ENCODE assay signal across 8 cellular contexts in the genomic region with DNA sequence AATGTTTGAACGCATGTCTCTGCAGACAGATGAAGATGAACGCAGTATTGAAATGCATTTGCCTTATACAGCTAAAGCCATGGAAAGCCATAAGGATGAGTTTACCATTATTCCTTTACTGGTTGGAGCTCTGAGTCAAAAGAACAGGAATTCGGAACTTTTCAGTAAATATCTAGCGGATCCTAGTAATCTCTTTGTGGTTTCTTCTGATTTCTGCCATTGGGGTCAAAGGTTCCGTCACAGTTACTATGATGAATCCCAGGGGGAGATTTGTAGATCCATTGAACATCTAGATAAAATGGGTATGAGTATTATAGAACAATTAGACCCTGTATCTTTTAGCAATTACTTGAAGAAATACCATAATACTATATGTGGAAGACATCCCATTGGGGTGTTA. TPM values are rescaled to one million over a fixed set of nuclear protein-coding genes. Genes with fewer than 3 reads are reported as not detected.
A peak's percentile ranks its signal among the peaks of the same experiment; 100 is the strongest.
DNase-seq lines count a peak whose midpoint lies in the region; ATAC-seq, FAIRE-seq and TF ChIP-seq lines count a peak whose summit lies in the region.
"Not testable (repeated sequence)": the region's sequence is repeated elsewhere in the genome, so short reads cannot be mapped to it uniquely, and the experiment has no call there.

No MANE protein-coding gene starts in this region.

- not testable (repeated sequence) for H3K79me2 ChIP-seq in GM12878 (ENCODE audit: control insufficient read depth, insufficient read depth, low read length); hepatocyte

- not testable (repeated sequence) for H2AFZ ChIP-seq in GM12878 (ENCODE audit: control insufficient read depth, low read depth, low read length); hepatocyte

- H4K20me1 ChIP-seq in GM12878 (ENCODE audit: control insufficient read depth, insufficient read depth); hepatocyte (ENCODE audit: insufficient read depth, poor library complexity, severe bottlenecking): not testable (repeated sequence)

- not testable (repeated sequence) for H3K9me3 ChIP-seq in CD8-positive, alpha-beta memory T cell (ENCODE audit: low read length); HUES48 (ENCODE audit: control insufficient read depth, insufficient read depth, low read length); Panc1 (ENCODE audit: control insufficient read depth, insufficient read depth, low read depth, low read length); GM12878 (replicated peaks; ENCODE audit: control insufficient read depth, insufficient read depth, low read length); hepatocyte (ENCODE audit: low read depth)

- RAD21 ChIA-PET in GM12878 (lab: Charles Lee; ENCODE audit: unreplicated experiment): not testable (repeated sequence)

- WGBS in GM12878 (ENCODE audit: insufficient coverage, insufficient replicate concordance, low lambda C conversion rate, missing lambda C conversion rate): 98% methylated on average over 5 of the region's 5 CpGs
- 79% methylated on average over 5 of the region's 5 CpGs for WGBS in hepatocyte (ENCODE audit: low lambda C conversion rate, missing lambda C conversion rate)

- H3K27ac ChIP-seq in CD8-positive, alpha-beta memory T cell (ENCODE audit: low read depth, low read length); HUES48 (ENCODE audit: low read depth, low read length); Panc1 (ENCODE audit: low read length); GM12878 (ENCODE audit: control insufficient read depth, insufficient read depth); hepatocyte: not testable (repeated sequence)

- intact Hi-C loops in Panc1 (cut with micrococcal nuclease; ENCODE audit: unreplicated experiment); GM12878 (cut with micrococcal nuclease; ENCODE audit: unreplicated experiment): not testable (repeated sequence)

- not testable (repeated sequence) for H3K9me3 Mint-ChIP-seq in CD8-positive, alpha-beta memory T cell; activated CD8-positive, alpha-beta T cell treated with anti-CD3 and anti-CD28 coated beads, Interleukin-2, amount 10 ng/mL, durations not matched to agents 7 days and 5 days (ENCODE audit: insufficient read depth); natural killer cell treated with Interleukin-12 subunit alpha and Interleukin-12 subunit beta and Interleukin-15 and Interleukin-18, amount 100 ng/mL, for 72 hours; stimulated activated naive CD8-positive, alpha-beta T cell treated with anti-CD3 and anti-CD28 coated beads, Interleukin-15, Interleukin-2, amounts not matched to agents 100 ng/mL and 50 ng/mL, for 24 hours

- not testable (repeated sequence) for H3K36me3 ChIP-seq in CD8-positive, alpha-beta memory T cell (ENCODE audit: insufficient read depth, low read length); HUES48 (ENCODE audit: control insufficient read depth, insufficient read depth, low read length); Panc1 (ENCODE audit: control insufficient read depth, insufficient read depth, low read length); GM12878 (ENCODE audit: control insufficient read depth in 2 of 2, insufficient read depth in 2 of 2, low read length in 1 of 2); hepatocyte (replicated peaks; ENCODE audit: insufficient read depth, low read depth)

- SMC1A ChIA-PET in GM12878 (lab: Charles Lee; ENCODE audit: uncharacterized antibody, unreplicated experiment): not testable (repeated sequence)

- TF ChIP-seq EP300 in GM12878 (IDR thresholded peaks at IDR 0.05; ENCODE audit: borderline replicate concordance in 1 of 2, control insufficient read depth in 1 of 2, low read depth in 2 of 2, low read length in 2 of 2): not testable (repeated sequence)

- FAIRE-seq in GM12878 (lab: Jason Lieb, UNC): peak; percentile 81

- peaks cover 13% of the 10 kb centered on the region for H3K4me1 ChIP-seq in CD8-positive, alpha-beta memory T cell (ENCODE audit: insufficient read depth, low read length)
- H3K4me1 ChIP-seq in HUES48 (ENCODE audit: control insufficient read depth, insufficient read depth, low read length) (peaks cover 13% of the 10 kb centered on the region; the same call in 1 of the 2 replicates), GM12878 (ENCODE audit: control insufficient read depth, insufficient read depth, low read length) (peaks cover 13% of the 10 kb centered on the region)
- H3K4me1 ChIP-seq in Panc1 (ENCODE audit: control insufficient read depth, insufficient read depth, low read length); hepatocyte (ENCODE audit: insufficient read depth): not testable (repeated sequence)

- DNase-seq in CD8-positive, alpha-beta memory T cell; Panc1 (ENCODE audit: low read depth, low spot score); activated CD8-positive, alpha-beta T cell treated with anti-CD3 and anti-CD28 coated beads, Interleukin-2, amount 10 ng/mL, durations not matched to agents 7 days and 5 days; GM12878 (ENCODE audit: low read depth, low spot score); hepatocyte (ENCODE audit: low spot score); natural killer cell treated with Interleukin-12 subunit alpha and Interleukin-12 subunit beta and Interleukin-15 and Interleukin-18, amount 100 ng/mL, for 72 hours (ENCODE audit: low spot score): not testable (repeated sequence)

- TF ChIP-seq RAD21 in GM12878 (IDR thresholded peaks at IDR 0.05; ENCODE audit: insufficient read depth, low read depth, low read length): not testable (repeated sequence)

- peak overlapping the region; percentile 85 to 92 (median 89) for H3K4me3 Mint-ChIP-seq in CD8-positive, alpha-beta memory T cell
- peak overlapping the region; percentile 84 for H3K4me3 Mint-ChIP-seq in activated CD8-positive, alpha-beta T cell treated with anti-CD3 and anti-CD28 coated beads, Interleukin-2, amount 10 ng/mL, durations not matched to agents 7 days and 5 days
- peak overlapping the region; percentile 87 for H3K4me3 Mint-ChIP-seq in natural killer cell treated with Interleukin-12 subunit alpha and Interleukin-12 subunit beta and Interleukin-15 and Interleukin-18, amount 100 ng/mL, for 72 hours
- H3K4me3 Mint-ChIP-seq in stimulated activated naive CD8-positive, alpha-beta T cell treated with anti-CD3 and anti-CD28 coated beads, Interleukin-15, Interleukin-2, amounts not matched to agents 100 ng/mL and 50 ng/mL, for 24 hours: peak overlapping the region; percentile 80

- BruUV-seq in Panc1 (replicated peaks; lab: Mats Ljungman, UMichigan); GM12878 (replicated peaks; lab: Mats Ljungman, UMichigan): not testable (repeated sequence)

- peak overlapping the region in 2 of 8 donors; percentile 89 to 91 for H3K27ac Mint-ChIP-seq in CD8-positive, alpha-beta memory T cell
- H3K27ac Mint-ChIP-seq in activated CD8-positive, alpha-beta T cell treated with anti-CD3 and anti-CD28 coated beads, Interleukin-2, amount 10 ng/mL, durations not matched to agents 7 days and 5 days: not testable (repeated sequence)
- H3K27ac Mint-ChIP-seq in natural killer cell treated with Interleukin-12 subunit alpha and Interleukin-12 subunit beta and Interleukin-15 and Interleukin-18, amount 100 ng/mL, for 72 hours: peak overlapping the region in 1 of 2 donors; percentile 54
- peak overlapping the region; percentile 90 for H3K27ac Mint-ChIP-seq in stimulated activated naive CD8-positive, alpha-beta T cell treated with anti-CD3 and anti-CD28 coated beads, Interleukin-15, Interleukin-2, amounts not matched to agents 100 ng/mL and 50 ng/mL, for 24 hours

- H3K27me3 ChIP-seq in CD8-positive, alpha-beta memory T cell (ENCODE audit: insufficient read depth, low read length, poor library complexity, severe bottlenecking); Panc1 (ENCODE audit: control insufficient read depth, insufficient read depth, low read length); GM12878 (replicated peaks in 1 of 2; ENCODE audit: control insufficient read depth in 2 of 2, insufficient read depth in 2 of 2, low read length in 1 of 2): not testable (repeated sequence)
- H3K27me3 ChIP-seq in HUES48 (ENCODE audit: control insufficient read depth, insufficient read depth, low read length) (peaks cover 42% of the 10 kb centered on the region), hepatocyte (peaks cover 14% of the 10 kb centered on the region)

- ATAC-seq in Panc1; activated CD8-positive, alpha-beta T cell treated with anti-CD3 and anti-CD28 coated beads, Interleukin-2, amount 10 ng/mL, durations not matched to agents 7 days and 5 days; GM12878; natural killer cell treated with Interleukin-12 subunit alpha and Interleukin-12 subunit beta and Interleukin-15 and Interleukin-18, amount 100 ng/mL, for 72 hours: not testable (repeated sequence)

- H3K4me2 ChIP-seq in GM12878 (ENCODE audit: control insufficient read depth, insufficient read depth) (peak overlapping the region; percentile 17; the same call in 1 of the 2 replicates), hepatocyte (peak overlapping the region; percentile 68)

- H3K4me1 Mint-ChIP-seq in CD8-positive, alpha-beta memory T cell: peaks cover 19 to 33% (median 23%) of the 10 kb centered on the region in 3 donors
- H3K4me1 Mint-ChIP-seq in activated CD8-positive, alpha-beta T cell treated with anti-CD3 and anti-CD28 coated beads, Interleukin-2, amount 10 ng/mL, durations not matched to agents 7 days and 5 days (ENCODE audit: low read depth): peaks cover 45% of the 10 kb centered on the region
- H3K4me1 Mint-ChIP-seq in natural killer cell treated with Interleukin-12 subunit alpha and Interleukin-12 subunit beta and Interleukin-15 and Interleukin-18, amount 100 ng/mL, for 72 hours (ENCODE audit: low read depth in 2 of 2): peaks cover 22 to 23% of the 10 kb centered on the region in 2 donors
- H3K4me1 Mint-ChIP-seq in stimulated activated naive CD8-positive, alpha-beta T cell treated with anti-CD3 and anti-CD28 coated beads, Interleukin-15, Interleukin-2, amounts not matched to agents 100 ng/mL and 50 ng/mL, for 24 hours (ENCODE audit: low read depth): peaks cover 19% of the 10 kb centered on the region

- not testable (repeated sequence) for TF ChIP-seq POLR2A in GM12878 (IDR thresholded peaks at IDR 0.05; ENCODE audit: low read depth, low read length)

- POLR2A ChIA-PET in CD8-positive, alpha-beta memory T cell (lab: Charles Lee); Panc1 (lab: Charles Lee); GM12878 (lab: Charles Lee): not testable (repeated sequence)
- POLR2A ChIA-PET in activated CD8-positive, alpha-beta T cell treated with anti-CD3 and anti-CD28 coated beads, Interleukin-2, amount 10 ng/mL, durations not matched to agents 7 days and 5 days (lab: Charles Lee): interaction anchor here (0.5 kb wide), 1 partner anchor 217 kb away, joined by 3 read pairs; no protein-coding TSS in a partner anchor

- not testable (repeated sequence) for H3K4me3 ChIP-seq in CD8-positive, alpha-beta memory T cell (ENCODE audit: low read length); GM12878; hepatocyte
- H3K4me3 ChIP-seq in HUES48 (ENCODE audit: low read depth, low read length) (peak overlapping the region; percentile 49), Panc1 (ENCODE audit: low read depth in 2 of 2, low read length in 2 of 2) (peak overlapping the region; percentile 25 to 54)

- not testable (repeated sequence) for H3K9me2 ChIP-seq in hepatocyte (replicated peaks; ENCODE audit: insufficient read depth)

- H3K27me3 Mint-ChIP-seq in CD8-positive, alpha-beta memory T cell; activated CD8-positive, alpha-beta T cell treated with anti-CD3 and anti-CD28 coated beads, Interleukin-2, amount 10 ng/mL, durations not matched to agents 7 days and 5 days (ENCODE audit: low read depth); natural killer cell treated with Interleukin-12 subunit alpha and Interleukin-12 subunit beta and Interleukin-15 and Interleukin-18, amount 100 ng/mL, for 72 hours; stimulated activated naive CD8-positive, alpha-beta T cell treated with anti-CD3 and anti-CD28 coated beads, Interleukin-15, Interleukin-2, amounts not matched to agents 100 ng/mL and 50 ng/mL, for 24 hours: not testable (repeated sequence)

- not testable (repeated sequence) for H3K9ac ChIP-seq in HUES48 (ENCODE audit: low read depth, low read length); GM12878 (ENCODE audit: control insufficient read depth, insufficient read depth, low read length)

- in situ Hi-C loops in Panc1 (cut with HindIII; ENCODE audit: low pct_unique_long_range_greater_than_20kb, low sequenced_read_pairs); GM12878 (cut with MboI): not testable (repeated sequence)

- H3K36me3 Mint-ChIP-seq in CD8-positive, alpha-beta memory T cell; natural killer cell treated with Interleukin-12 subunit alpha and Interleukin-12 subunit beta and Interleukin-15 and Interleukin-18, amount 100 ng/mL, for 72 hours; stimulated activated naive CD8-positive, alpha-beta T cell treated with anti-CD3 and anti-CD28 coated beads, Interleukin-15, Interleukin-2, amounts not matched to agents 100 ng/mL and 50 ng/mL, for 24 hours (ENCODE audit: low read depth): not testable (repeated sequence)
- H3K36me3 Mint-ChIP-seq in activated CD8-positive, alpha-beta T cell treated with anti-CD3 and anti-CD28 coated beads, Interleukin-2, amount 10 ng/mL, durations not matched to agents 7 days and 5 days (ENCODE audit: low read depth): peaks cover 21% of the 10 kb centered on the region

- CTCF ChIA-PET in CD8-positive, alpha-beta memory T cell (lab: Charles Lee): interaction anchor here (0.8 kb wide), 1 partner anchor 10 kb away, joined by 3 read pairs; no protein-coding TSS in a partner anchor
- CTCF ChIA-PET in Panc1 (lab: Charles Lee); activated CD8-positive, alpha-beta T cell treated with anti-CD3 and anti-CD28 coated beads, Interleukin-2, amount 10 ng/mL, durations not matched to agents 7 days and 5 days (lab: Charles Lee); GM12878 (lab: Yijun Ruan, JAX): not testable (repeated sequence)

- not testable (repeated sequence) for TF ChIP-seq CTCF in Panc1 (IDR thresholded peaks at IDR 0.05); GM12878 (IDR thresholded peaks at IDR 0.05 in 2 of 3, conservative IDR thresholded peaks at IDR 0.05 in 1 of 3; ENCODE audit: control insufficient read depth in 2 of 3, extremely low read depth in 1 of 3, insufficient read depth in 1 of 3, low read depth in 3 of 3, low read length in 3 of 3); hepatocyte (IDR thresholded peaks at IDR 0.05; ENCODE audit: poor library complexity)

RNA-seq across cellular contexts. Expression of a gene that starts 4.0 kb away (rescaled TPM):
- total RNA-seq in CD8-positive, alpha-beta memory T cell: 1 to 10 TPM; 7.6 to 7.9 TPM
- 2.3 TPM for polyA plus RNA-seq in CD8-positive, alpha-beta memory T cell
- total RNA-seq in Panc1 (2021; ENCODE audit: unreplicated experiment) (1.6 TPM), GM12878 (2014; rRNA removed) (8.9 and 9.1 TPM in 2 replicates), GM12878 (2014; rRNA removed; fragmentation: Illumina TruSeq; extraction: Trizol) (9.2 and 10.5 TPM in 2 replicates), GM12878 (2021) (14.1 and 15.2 TPM in 2 replicates), hepatocyte (0.12 and 1.7 TPM in 2 replicates)
- polyA plus RNA-seq in Panc1 (2012; ENCODE audit: insufficient read length): 2.8 TPM
- 10 to 100 TPM; 29.6 to 32.3 TPM for total RNA-seq in activated CD8-positive, alpha-beta T cell treated with anti-CD3 and anti-CD28 coated beads, Interleukin-2, amount 10 ng/mL, durations not matched to agents 7 days and 5 days
- total RNA-seq in GM12878 (2013; cell fraction: nucleolus; rRNA removed): 0.35 and 0.61 TPM in 2 replicates
- 0.93 TPM for polyA plus RNA-seq in GM12878 (2011; ENCODE audit: low read depth)
- polyA plus RNA-seq in GM12878 (2011; rRNA removed) (0.48 and 0.72 TPM in 2 replicates), GM12878 (2014; fragmentation: Illumina TruSeq; extraction: Trizol) (6.6 and 7.5 TPM in 2 replicates), GM12878 (2014; fragmentation: Nextera tagmentation; extraction: Ambion mirVana) (10 to 100 TPM in 1 of 2 experiments, 1 to 10 TPM in 1; 4.4 to 11.9 TPM), GM12878 (2014; rRNA removed) (13.7 and 17.2 TPM in 2 replicates), GM12878 (2016; fragmentation: Nextera tagmentation; extraction: Ambion mirVana) (10 to 100 TPM; 16.2 to 16.4 TPM), hepatocyte (0.22 and 0.56 TPM in 2 replicates)
- polyA plus RNA-seq in GM12878 (2011; cell fraction: cytosol; rRNA removed): 0.46 and 0.57 TPM in 2 replicates
- 0.19 and 0.28 TPM in 2 replicates for polyA plus RNA-seq in GM12878 (2011; cell fraction: nucleus; rRNA removed)
- 0.60 and 0.80 TPM in 2 replicates for polyA plus RNA-seq in GM12878 (2012)
- 0.22 and 0.46 TPM in 2 replicates for polyA minus RNA-seq in GM12878 (2011; rRNA and poly(A)+ RNA removed)
- not detected in 2 replicates for polyA minus RNA-seq in GM12878 (2011; cell fraction: cytosol; rRNA and poly(A)+ RNA removed)
- polyA minus RNA-seq in GM12878 (2011; cell fraction: nucleus; rRNA and poly(A)+ RNA removed): 0.36 TPM in 1 of 2 replicates, not detected in the other
- 1 to 10 TPM; 4.5 to 6.5 TPM for total RNA-seq in natural killer cell treated with Interleukin-12 subunit alpha and Interleukin-12 subunit beta and Interleukin-15 and Interleukin-18, amount 100 ng/mL, for 72 hours

RNA-seq across cellular contexts. Expression of a gene that starts 25.8 kb away (rescaled TPM):
- total RNA-seq in CD8-positive, alpha-beta memory T cell: 10 to 100 TPM; 12.1 to 15.2 TPM
- 12.0 TPM for polyA plus RNA-seq in CD8-positive, alpha-beta memory T cell
- total RNA-seq in Panc1 (2021; ENCODE audit: unreplicated experiment) (31.0 TPM), GM12878 (2014; rRNA removed) (3.5 and 4.0 TPM in 2 replicates), GM12878 (2014; rRNA removed; fragmentation: Illumina TruSeq; extraction: Trizol) (3.8 and 4.3 TPM in 2 replicates), GM12878 (2021) (11.0 and 12.2 TPM in 2 replicates), hepatocyte (9.1 and 17.7 TPM in 2 replicates)
- polyA plus RNA-seq in Panc1 (2012; ENCODE audit: insufficient read length): 23.5 TPM
- total RNA-seq in activated CD8-positive, alpha-beta T cell treated with anti-CD3 and anti-CD28 coated beads, Interleukin-2, amount 10 ng/mL, durations not matched to agents 7 days and 5 days: 10 to 100 TPM; 30.3 to 30.9 TPM
- 32.4 and 33.1 TPM in 2 replicates for total RNA-seq in GM12878 (2013; cell fraction: nucleolus; rRNA removed)
- 1.2 TPM for polyA plus RNA-seq in GM12878 (2011; ENCODE audit: low read depth)
- polyA plus RNA-seq in GM12878 (2011; rRNA removed) (1.2 and 1.6 TPM in 2 replicates), GM12878 (2014; fragmentation: Illumina TruSeq; extraction: Trizol) (6.0 and 6.6 TPM in 2 replicates), GM12878 (2014; fragmentation: Nextera tagmentation; extraction: Ambion mirVana) (1 to 10 TPM; 1.2 to 1.3 TPM), GM12878 (2014; rRNA removed) (4.7 and 4.8 TPM in 2 replicates), GM12878 (2016; fragmentation: Nextera tagmentation; extraction: Ambion mirVana) (1 to 10 TPM; 5.6 to 6.3 TPM), hepatocyte (6.6 and 7.1 TPM in 2 replicates)
- 1.3 and 1.7 TPM in 2 replicates for polyA plus RNA-seq in GM12878 (2011; cell fraction: cytosol; rRNA removed)
- 2.2 and 2.5 TPM in 2 replicates for polyA plus RNA-seq in GM12878 (2011; cell fraction: nucleus; rRNA removed)
- polyA plus RNA-seq in GM12878 (2012): 1.2 and 1.5 TPM in 2 replicates
- 2.6 and 2.9 TPM in 2 replicates for polyA minus RNA-seq in GM12878 (2011; rRNA and poly(A)+ RNA removed)
- polyA minus RNA-seq in GM12878 (2011; cell fraction: cytosol; rRNA and poly(A)+ RNA removed): 0.80 and 1.5 TPM in 2 replicates
- 2.9 and 4.5 TPM in 2 replicates for polyA minus RNA-seq in GM12878 (2011; cell fraction: nucleus; rRNA and poly(A)+ RNA removed)
- 10 to 100 TPM in 1 of 2 donors, 1 to 10 TPM in 1; 8.9 to 16.3 TPM for total RNA-seq in natural killer cell treated with Interleukin-12 subunit alpha and Interleukin-12 subunit beta and Interleukin-15 and Interleukin-18, amount 100 ng/mL, for 72 hours
